In genomic region chr18:63105636-63106316, GRCh38 we compare ENCODE assay signal across 14 cellular contexts.
DNase-seq lines count a peak whose midpoint lies in the region; ATAC-seq, FAIRE-seq and TF ChIP-seq lines count a peak whose summit lies in the region.
"Had no signal": no experiment of that assay in that cellular context is flagged by ENCODE, and none has a peak within 500 bp of the region (broad histone marks: within the 10 kb centered on the region; RNA-seq: fewer than 3 reads in every experiment).

No MANE protein-coding gene starts in this region.

- H3K27ac Mint-ChIP-seq in T-helper 17 cell (no peak overlapping the region), type B pancreatic cell (no peak overlapping the region)

- H3K9me3 Mint-ChIP-seq in type B pancreatic cell: peaks cover 10% of the 10 kb centered on the region

- no peak for FAIRE-seq in HTR-8/SVneo (lab: Jason Lieb, UNC)

- no peaks in the 10 kb centered on the region for H3K36me3 ChIP-seq in effector memory CD4-positive, alpha-beta T cell (ENCODE audit: control insufficient read depth, insufficient read depth, low read length)
- H3K36me3 ChIP-seq: vagina had no signal

- no peaks in the 10 kb centered on the region for H3K27me3 ChIP-seq in effector memory CD4-positive, alpha-beta T cell (replicated peaks; ENCODE audit: control insufficient read depth, insufficient read depth, low read length, poor library complexity, severe bottlenecking)
- H3K27me3 ChIP-seq: vagina had no signal

- H3K36me3 Mint-ChIP-seq in T-helper 17 cell (ENCODE audit: low read depth): peaks cover 6% of the 10 kb centered on the region
- H3K36me3 Mint-ChIP-seq in type B pancreatic cell: peaks cover 3% of the 10 kb centered on the region

- peak overlapping the region; percentile 83 for H3K4me3 Mint-ChIP-seq in T-helper 17 cell
- H3K4me3 Mint-ChIP-seq in type B pancreatic cell: no peak overlapping the region
- H3K4me3 Mint-ChIP-seq: neural crest cell had no signal

- H3K27me3 Mint-ChIP-seq in T-helper 17 cell: no peaks in the 10 kb centered on the region
- H3K27me3 Mint-ChIP-seq in type B pancreatic cell: no peaks in the 10 kb centered on the region

- DNase-seq in T-helper 17 cell: no peak
- DNase-seq in effector memory CD4-positive, alpha-beta T cell: no peak
- DNase-seq in type B pancreatic cell (ENCODE audit: extremely low spot score, unreplicated experiment): no peak
- DNase-seq in HTR-8/SVneo (ENCODE audit: insufficient read length, low spot score): no peak
- DNase-seq in NCI-H774 (lab: John Stamatoyannopoulos, UW): no peak
- DNase-seq: activated CD4-positive, alpha-beta T cell treated with anti-CD3 and anti-CD28 coated beads for 1 hour; DMS79; NCI-H1436; stimulated activated CD4-positive, alpha-beta T cell treated with anti-CD3 and anti-CD28 coated beads, Interleukin-4, amount 100 ng/mL, for 4 hours had no signal

- no peak overlapping the region for H3K4me3 ChIP-seq in effector memory CD4-positive, alpha-beta T cell (ENCODE audit: insufficient read depth, low read depth, low read length, poor library complexity, severe bottlenecking)
- H3K4me3 ChIP-seq: vagina had no signal

- H3K4me1 ChIP-seq in effector memory CD4-positive, alpha-beta T cell (ENCODE audit: control insufficient read depth, insufficient read depth, low read length, poor library complexity, severe bottlenecking): no peaks in the 10 kb centered on the region
- H3K4me1 ChIP-seq: vagina had no signal

- TF ChIP-seq CTCF in type B pancreatic cell (conservative IDR thresholded peaks at IDR 0.05): no peak

- H3K9me3 ChIP-seq in T-helper 17 cell (ENCODE audit: control insufficient read depth, low read length, poor library complexity, severe bottlenecking): no peaks in the 10 kb centered on the region
- no peaks in the 10 kb centered on the region for H3K9me3 ChIP-seq in effector memory CD4-positive, alpha-beta T cell (ENCODE audit: control insufficient read depth, low read length)
- H3K9me3 ChIP-seq: vagina had no signal

- no peak overlapping the region for H3K27ac ChIP-seq in effector memory CD4-positive, alpha-beta T cell (ENCODE audit: insufficient read depth, low read length, poor library complexity, severe bottlenecking)
- H3K27ac ChIP-seq: vagina had no signal

- peaks cover 31% of the 10 kb centered on the region for H3K4me1 Mint-ChIP-seq in T-helper 17 cell
- peaks cover 6% of the 10 kb centered on the region for H3K4me1 Mint-ChIP-seq in type B pancreatic cell (ENCODE audit: unreplicated experiment)

- ATAC-seq in GM18508 (IDR thresholded peaks at IDR 0.05; ENCODE audit: insufficient read depth, unreplicated experiment) (peak; percentile 60), GM19455 (IDR thresholded peaks at IDR 0.05; ENCODE audit: unreplicated experiment) (peak; percentile 58), HG02970 (IDR thresholded peaks at IDR 0.05; ENCODE audit: low FRiP score, unreplicated experiment) (peak; percentile 55), T-helper 17 cell (peak; percentile 36)
